In the genomic region with DNA sequence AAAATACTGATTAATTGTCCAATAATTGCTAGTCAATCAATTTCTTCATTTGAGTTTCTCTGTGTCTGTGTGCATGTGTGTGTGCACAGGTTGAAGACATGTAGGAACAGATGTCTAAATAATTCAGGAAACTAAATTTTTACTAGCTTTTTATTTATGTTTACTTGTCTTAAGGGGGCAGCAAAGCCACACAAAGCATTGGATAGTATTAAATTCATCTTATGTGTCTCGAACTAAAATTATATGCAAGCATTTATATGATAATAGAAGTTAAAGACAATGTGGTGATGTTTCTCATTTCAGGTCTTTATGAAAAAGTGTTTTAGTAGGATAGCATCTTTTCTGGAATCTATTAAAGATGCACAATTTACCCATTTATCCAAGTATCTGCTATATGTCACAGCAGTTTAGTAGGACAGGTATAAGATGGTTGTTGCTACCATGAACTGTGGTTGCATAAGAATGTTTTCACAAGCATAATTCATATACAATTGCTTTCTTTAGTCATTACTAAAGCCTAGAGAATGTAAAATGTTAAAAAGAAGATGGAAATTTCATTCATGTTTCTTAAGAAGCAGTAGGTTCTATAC, we compare ENCODE assay signal across 9 cellular contexts.
DNase-seq lines count a peak whose midpoint lies in the region; ATAC-seq, FAIRE-seq and TF ChIP-seq lines count a peak whose summit lies in the region.
"Had no signal": no experiment of that assay in that cellular context is flagged by ENCODE, and none has a peak within 500 bp of the region (broad histone marks: within the 10 kb centered on the region; RNA-seq: fewer than 3 reads in every experiment).

No MANE protein-coding gene starts in this region.

- no peak overlapping the region for H3K27ac ChIP-seq in upper lobe of left lung

- no peaks in the 10 kb centered on the region for H3K4me1 Mint-ChIP-seq in nephron
- H3K4me1 Mint-ChIP-seq: stimulated activated naive CD8-positive, alpha-beta T cell treated with anti-CD3 and anti-CD28 coated beads, Interleukin-15, amount 100 ng/mL, for 72 hours had no signal

- H3K4me3 Mint-ChIP-seq in nephron, result no peak overlapping the region
- H3K4me3 Mint-ChIP-seq: stimulated activated naive CD8-positive, alpha-beta T cell treated with anti-CD3 and anti-CD28 coated beads, Interleukin-15, amount 100 ng/mL, for 72 hours had no signal

- ATAC-seq in upper lobe of left lung (ENCODE audit: low FRiP score in 2 of 2) (no peak), HG03520 (IDR thresholded peaks at IDR 0.05; ENCODE audit: unreplicated experiment) (no peak)
- ATAC-seq: stimulated activated naive CD8-positive, alpha-beta T cell treated with anti-CD3 and anti-CD28 coated beads, Interleukin-15, amount 100 ng/mL, for 72 hours had no signal

- no peaks in the 10 kb centered on the region for H3K27me3 Mint-ChIP-seq in nephron (ENCODE audit: low read depth)
- H3K27me3 Mint-ChIP-seq: stimulated activated naive CD8-positive, alpha-beta T cell treated with anti-CD3 and anti-CD28 coated beads, Interleukin-15, amount 100 ng/mL, for 72 hours had no signal

- TF ChIP-seq CTCF in GM10266 (IDR thresholded peaks at IDR 0.05; ENCODE audit: control insufficient read depth, insufficient read depth, low read depth, missing control alignments) (peak; percentile 29), bronchial epithelial cell (IDR thresholded peaks at IDR 0.05; ENCODE audit: insufficient read depth, low read length, severe bottlenecking) (no peak), nephron (IDR thresholded peaks at IDR 0.05; ENCODE audit: unreplicated experiment in 3 of 3) (peak; percentile 45 to 54 (median 52)), upper lobe of left lung (IDR thresholded peaks at IDR 0.05) (no peak)

- H3K27ac Mint-ChIP-seq in nephron, result no peak overlapping the region
- H3K27ac Mint-ChIP-seq: stimulated activated naive CD8-positive, alpha-beta T cell treated with anti-CD3 and anti-CD28 coated beads, Interleukin-15, amount 100 ng/mL, for 72 hours had no signal

- TF ChIP-seq POLR2A in upper lobe of left lung (IDR thresholded peaks at IDR 0.05), result no peak

- WGBS in upper lobe of left lung, 2 donors, result 33 to 43% methylated on average over 1 of the region's 1 CpG

- no peaks in the 10 kb centered on the region for H3K27me3 ChIP-seq in bronchial epithelial cell (ENCODE audit: control insufficient read depth, insufficient read depth, low read length)
- H3K27me3 ChIP-seq in upper lobe of left lung, result no peaks in the 10 kb centered on the region

- DNase-seq in GM10266 (ENCODE audit: extremely low spot score), result no peak
- peak; percentile 5 for DNase-seq in NCI-H345 (lab: John Stamatoyannopoulos, UW)
- peak; percentile 15 for DNase-seq in bronchial epithelial cell (ENCODE audit: low read depth)
- no peak for DNase-seq in upper lobe of left lung
- no peak for DNase-seq in stimulated activated CD4-positive, alpha-beta T cell treated with anti-CD3 and anti-CD28 coated beads, Interleukin-15, amount 100 ng/mL, for 24 hours
- DNase-seq: posterior cingulate gyrus; stimulated activated naive CD8-positive, alpha-beta T cell treated with anti-CD3 and anti-CD28 coated beads, Interleukin-15, amount 100 ng/mL, for 72 hours had no signal

- H3K36me3 Mint-ChIP-seq in nephron (ENCODE audit: low read depth), result no peaks in the 10 kb centered on the region

- H3K4me1 ChIP-seq in upper lobe of left lung, result no peaks in the 10 kb centered on the region

- no peaks in the 10 kb centered on the region for H3K9me3 ChIP-seq in upper lobe of left lung

- TF ChIP-seq EP300 in upper lobe of left lung (IDR thresholded peaks at IDR 0.05), result no peak

- H3K36me3 ChIP-seq in bronchial epithelial cell (ENCODE audit: control insufficient read depth, insufficient read depth, low read length) (no peaks in the 10 kb centered on the region), upper lobe of left lung (no peaks in the 10 kb centered on the region)

- no peak for FAIRE-seq in bronchial epithelial cell (lab: Jason Lieb, UNC)

- H3K4me3 ChIP-seq in bronchial epithelial cell (ENCODE audit: low read depth, low read length) (no peak overlapping the region), upper lobe of left lung (no peak overlapping the region)

- no peaks in the 10 kb centered on the region for H3K9me3 Mint-ChIP-seq in nephron

Comparison
In these comparisons a context has a peak if more than half of its experiments do, and no peak if none do; other contexts are left out.
1. DNase-seq: peak in NCI-H345 (single experiment) and bronchial epithelial cell (single experiment); none in GM10266 (single experiment), upper lobe of left lung (0 of 2) and stimulated activated CD4-positive, alpha-beta T cell treated with anti-CD3 and anti-CD28 coated beads, Interleukin-15, amount 100 ng/mL, for 24 hours (single experiment).
2. CTCF ChIP-seq: peak in GM10266 (single experiment) and nephron (3 of 3); none in bronchial epithelial cell (single experiment) and upper lobe of left lung (0 of 6).